23 cellular contexts compared by ENCODE assay signal in genomic region chr20:63837134-63837429, GRCh38. TPM values are rescaled to one million over a fixed set of nuclear protein-coding genes. Genes with fewer than 3 reads are reported as not detected.
"Had no signal": no experiment of that assay in that cellular context is flagged by ENCODE, and none has a peak within 500 bp of the region (broad histone marks: within the 10 kb centered on the region; RNA-seq: fewer than 3 reads in every experiment).

No MANE protein-coding gene starts in this region.

- H3K36me3 ChIP-seq: brain microvascular endothelial cell, neural progenitor cell, spleen, upper lobe of right lung had no signal

- H3K4me3 Mint-ChIP-seq: naive B cell, neural progenitor cell had no signal

- H3K4me2 ChIP-seq: neural progenitor cell had no signal

- H3K9ac ChIP-seq: neural progenitor cell had no signal

- ATAC-seq: activated naive CD4-positive, alpha-beta T cell treated with anti-CD3 and anti-CD28 coated beads, Interleukin-2, amount 50 U/mL, for 72 hours; esophagus mucosa; mucosa of descending colon; stimulated activated naive CD8-positive, alpha-beta T cell treated with anti-CD3 and anti-CD28 coated beads, Interleukin-15, Interleukin-2, amounts not matched to agents 100 U/mL and 50 U/mL, for 24 hours; upper lobe of right lung had no signal

- H3K27ac ChIP-seq: brain microvascular endothelial cell, neural progenitor cell, upper lobe of right lung had no signal

- H3K9me3 Mint-ChIP-seq: activated naive CD4-positive, alpha-beta T cell treated with anti-CD3 and anti-CD28 coated beads, Interleukin-2, amount 50 U/mL, for 72 hours; naive B cell; neural progenitor cell had no signal

- DNase-seq: activated CD4-positive, alpha-beta T cell treated with anti-CD3 and anti-CD28 coated beads for 1 hour; activated gamma-delta T cell treated with Interleukin-2 at 50 U/mL for 16 hours; activated T-cell treated with anti-CD3 and anti-CD28 coated beads, Interleukin-2, amount 50 U/mL, for 1 hour; aorta; brain microvascular endothelial cell; central memory CD4-positive, alpha-beta T cell; effector memory CD4-positive, alpha-beta T cell; foreskin melanocyte; hippocampal formation; mesendoderm; mucosa of descending colon; naive B cell; retina; spleen; stimulated activated CD4-positive, alpha-beta T cell treated with anti-CD3 and anti-CD28 coated beads, Interleukin-4, amount 100 ng/mL, for 1 hour; stimulated activated naive CD8-positive, alpha-beta T cell treated with anti-CD3 and anti-CD28 coated beads, Interleukin-15, Interleukin-2, amounts not matched to agents 100 U/mL and 50 U/mL, for 24 hours; T-helper 1 cell; upper lobe of right lung had no signal

- H3K27ac Mint-ChIP-seq: activated naive CD4-positive, alpha-beta T cell treated with anti-CD3 and anti-CD28 coated beads, Interleukin-2, amount 50 U/mL, for 72 hours; progenitor cell of endocrine pancreas had no signal

- H2AFZ ChIP-seq: neural progenitor cell had no signal

- H3K36me3 Mint-ChIP-seq: activated naive CD4-positive, alpha-beta T cell treated with anti-CD3 and anti-CD28 coated beads, Interleukin-2, amount 50 U/mL, for 72 hours; naive B cell; neural progenitor cell had no signal

- H3K4me3 ChIP-seq: mucosa of descending colon, neural progenitor cell, spleen, upper lobe of right lung had no signal

- H3K27me3 ChIP-seq: brain microvascular endothelial cell, upper lobe of right lung had no signal

- H3K9me3 ChIP-seq: mucosa of descending colon, spleen, upper lobe of right lung had no signal

RNA-seq across cellular contexts. Expression of gene ABHD16B, which starts 24.2 kb away (rescaled TPM):
- polyA plus RNA-seq: endothelial cell of umbilical vein had no signal
